In the genomic region with DNA sequence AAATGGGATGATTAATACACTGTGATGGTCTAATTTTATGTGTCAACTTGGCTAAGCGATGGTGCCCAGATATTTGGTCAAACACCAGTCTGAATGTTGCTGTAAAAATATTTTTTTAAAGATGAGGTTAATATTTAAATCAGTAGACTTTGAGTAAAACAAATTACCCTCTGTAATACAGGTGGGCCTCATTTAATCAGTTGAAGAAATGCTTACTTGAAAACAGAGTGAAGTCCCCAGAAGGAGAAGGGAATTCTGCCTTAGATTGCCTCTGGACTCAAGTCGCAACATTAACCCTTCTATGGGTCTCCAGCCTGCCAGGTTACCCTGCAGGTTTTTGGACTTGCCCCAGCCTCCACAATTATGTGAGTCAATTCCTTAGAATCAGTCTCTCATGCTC, we compare ENCODE assay signal across 7 cellular contexts.
"Had no signal": no experiment of that assay in that cellular context is flagged by ENCODE, and none has a peak within 500 bp of the region (broad histone marks: within the 10 kb centered on the region; RNA-seq: fewer than 3 reads in every experiment).

No MANE protein-coding gene starts in this region.

- H3K4me2 ChIP-seq: KMS-11 had no signal

- ATAC-seq: HepG2 had no signal

- H3K9ac ChIP-seq: KMS-11 had no signal

- DNase-seq: IMR-90, KBM-7, KG1 had no signal

- H3K27ac ChIP-seq: HL-60, KMS-11 had no signal

- FAIRE-seq: HepG2, HTR-8/SVneo had no signal
